Comparison of ENCODE assay signal across 23 cellular contexts in genomic region chr16:67011274-67011673, GRCh38. TPM values are rescaled to one million over a fixed set of nuclear protein-coding genes. Genes with fewer than 3 reads are reported as not detected.
DNase-seq lines count a peak whose midpoint lies in the region; ATAC-seq, FAIRE-seq and TF ChIP-seq lines count a peak whose summit lies in the region.
"Had no signal": no experiment of that assay in that cellular context is flagged by ENCODE, and none has a peak within 500 bp of the region (broad histone marks: within the 10 kb centered on the region; RNA-seq: fewer than 3 reads in every experiment).

No MANE protein-coding gene starts in this region.

- H3K27ac ChIP-seq in K562 (ENCODE audit: extremely low read depth, low read depth, low read length) (no peak overlapping the region), substantia nigra (ENCODE audit: low read depth, low read length, poor library complexity, severe bottlenecking) (peak overlapping the region; percentile 44)

- ATAC-seq in activated CD8-positive, alpha-beta T cell treated with anti-CD3 and anti-CD28 coated beads for 36 hours, result no peak
- no peak for ATAC-seq in K562
- ATAC-seq in GM18517 (IDR thresholded peaks at IDR 0.05; ENCODE audit: unreplicated experiment), result no peak
- ATAC-seq: HCT116, PC-3, SK-N-SH treated with all-trans-retinoic acid at 6 μM for 48 hours had no signal

- H3K4me2 ChIP-seq in K562 (ENCODE audit: insufficient read depth, low read length), result no peak overlapping the region

- H3K27me3 ChIP-seq in K562 (ENCODE audit: control insufficient read depth in 2 of 2, insufficient read depth in 2 of 2, low read length in 2 of 2), result 0 out of 5 replicates have a peak, but pooled peaks cover 0 to under 1% of the 10 kb centered on the region in 2 experiments

- in situ Hi-C loops in K562 (cut with MboI), result no loop called here

- peaks cover 39% of the 10 kb centered on the region for H3K36me3 Mint-ChIP-seq in activated naive CD4-positive, alpha-beta T cell treated with anti-CD3 and anti-CD28 coated beads, Interleukin-2, amount 10 ng/mL, durations not matched to agents 7 days and 5 days
- peaks cover 6% of the 10 kb centered on the region for H3K36me3 Mint-ChIP-seq in activated CD8-positive, alpha-beta T cell treated with anti-CD3 and anti-CD28 coated beads for 36 hours (ENCODE audit: low read depth)

- POLR2A ChIA-PET in activated CD8-positive, alpha-beta T cell treated with anti-CD3 and anti-CD28 coated beads for 36 hours (lab: Charles Lee), result interaction anchor here (0.6 to 5.0 kb wide), 5 partner anchors 9 to 165 kb away, joined by 3 to 52 read pairs (median 3); partner anchors contain the start of gene CBFB
- POLR2A ChIA-PET in K562 (lab: Yijun Ruan, JAX), result interaction anchor here (1.8 kb wide), 1 partner anchor 12 kb away, joined by 4 read pairs; no protein-coding TSS in a partner anchor

- intact Hi-C loops in activated CD8-positive, alpha-beta T cell treated with anti-CD3 and anti-CD28 coated beads for 36 hours (cut with micrococcal nuclease), result no loop called here
- intact Hi-C loops in K562 (cut with micrococcal nuclease), result loop anchor here (10.0 kb wide), 2 partner anchors 174 to 394 kb away; partner anchors contain the start of gene MATCAP1

- no peak for DNase-seq in activated naive CD4-positive, alpha-beta T cell treated with anti-CD3 and anti-CD28 coated beads, Interleukin-2, amount 10 ng/mL, durations not matched to agents 7 days and 5 days
- DNase-seq in activated naive CD4-positive, alpha-beta T cell (lab: John Stamatoyannopoulos, UW), result no peak
- DNase-seq in activated CD8-positive, alpha-beta T cell treated with anti-CD3 and anti-CD28 coated beads for 36 hours, result no peak
- DNase-seq in K562 (ENCODE audit: extremely low read depth in 1 of 4, low spot score in 3 of 4) (no peak), substantia nigra (lab: John Stamatoyannopoulos, UW) (no peak), NCI-H1105 treated with DMSO at 0.1 percent for 48 hours (lab: John Stamatoyannopoulos, UW) (no peak)
- DNase-seq: C1 segment of cervical spinal cord; CD4-positive, alpha-beta memory T cell; COR-L47; Kasumi-1; NCI-H1092 treated with DMSO at 0.1 percent for 48 hours; NCI-H146; NCI-H2029; NCI-H446; NCI-H524 treated with DMSO at 0.1 percent for 48 hours; NCI-H774; PC-3 had no signal

- CTCF ChIA-PET in activated naive CD4-positive, alpha-beta T cell treated with anti-CD3 and anti-CD28 coated beads, Interleukin-2, amount 10 ng/mL, durations not matched to agents 7 days and 5 days (lab: Charles Lee), result interaction anchor here (0.9 to 5.6 kb wide), 3 partner anchors 35 to 144 kb away, joined by 3 to 65 read pairs (median 6); no protein-coding TSS in a partner anchor
- CTCF ChIA-PET in activated CD8-positive, alpha-beta T cell treated with anti-CD3 and anti-CD28 coated beads for 36 hours (lab: Charles Lee), result interaction anchor here (0.8 to 5.0 kb wide), 6 partner anchors 13 to 144 kb away, joined by 3 to 53 read pairs (median 4); partner anchors contain the start of genes CES3 and CES4A
- CTCF ChIA-PET in K562 (lab: Yijun Ruan, JAX; ENCODE audit: low intra/inter-chr PET ratio), result no interaction called here

- TF ChIP-seq POLR2A in K562 (conservative IDR thresholded peaks at IDR 0.05), result no peak

- WGBS in K562 (ENCODE audit: insufficient coverage, low coverage, missing lambda C conversion rate), result 48% methylated on average over 2 of the region's 2 CpGs

- no peak for TF ChIP-seq RAD21 in K562 (CRISPR knock-in tag; conservative IDR thresholded peaks at IDR 0.05 in 1 of 2, IDR thresholded peaks at IDR 0.05 in 1 of 2)

- no peak for TF ChIP-seq EP300 in K562 (IDR thresholded peaks at IDR 0.05; ENCODE audit: low read length)

- peak overlapping the region; percentile 27 for H3K4me3 Mint-ChIP-seq in activated naive CD4-positive, alpha-beta T cell treated with anti-CD3 and anti-CD28 coated beads, Interleukin-2, amount 10 ng/mL, durations not matched to agents 7 days and 5 days
- H3K4me3 Mint-ChIP-seq in activated CD8-positive, alpha-beta T cell treated with anti-CD3 and anti-CD28 coated beads for 36 hours, result peak overlapping the region; percentile 59
- H3K4me3 Mint-ChIP-seq: CD4-positive, alpha-beta memory T cell had no signal

- FAIRE-seq in K562 (lab: Jason Lieb, UNC), result no peak
- FAIRE-seq: G401.6 had no signal

- peak overlapping the region in 1 of 2 experiments; percentile 56; a peak in 1 of 4 replicates for H3K9ac ChIP-seq in K562 (ENCODE audit: insufficient read depth in 1 of 2, low read depth in 2 of 2, low read length in 2 of 2)

- no peak overlapping the region for H2AFZ ChIP-seq in K562 (ENCODE audit: low read depth, low read length)

- H3K4me1 ChIP-seq in K562 (replicated peaks in 1 of 2; ENCODE audit: control insufficient read depth in 2 of 2, insufficient read depth in 2 of 2, low read length in 2 of 2), result peaks cover 4 to 19% of the 10 kb centered on the region in 2 experiments; a peak in 4 of 5 replicates

- peaks cover 4% of the 10 kb centered on the region for H3K27me3 Mint-ChIP-seq in activated naive CD4-positive, alpha-beta T cell treated with anti-CD3 and anti-CD28 coated beads, Interleukin-2, amount 10 ng/mL, durations not matched to agents 7 days and 5 days
- no peaks in the 10 kb centered on the region for H3K27me3 Mint-ChIP-seq in activated CD8-positive, alpha-beta T cell treated with anti-CD3 and anti-CD28 coated beads for 36 hours
- H3K27me3 Mint-ChIP-seq: CD4-positive, alpha-beta memory T cell had no signal

- peak overlapping the region; percentile 43 for H3K27ac Mint-ChIP-seq in activated naive CD4-positive, alpha-beta T cell treated with anti-CD3 and anti-CD28 coated beads, Interleukin-2, amount 10 ng/mL, durations not matched to agents 7 days and 5 days
- no peak overlapping the region for H3K27ac Mint-ChIP-seq in activated CD8-positive, alpha-beta T cell treated with anti-CD3 and anti-CD28 coated beads for 36 hours

- no peaks in the 10 kb centered on the region for H3K79me2 ChIP-seq in K562 (ENCODE audit: control insufficient read depth, insufficient read depth, low read length)

- no peak for TF ChIP-seq CTCF in activated CD8-positive, alpha-beta T cell treated with anti-CD3 and anti-CD28 coated beads for 36 hours (IDR thresholded peaks at IDR 0.05)
- no peak for TF ChIP-seq CTCF in K562 (IDR thresholded peaks at IDR 0.05 in 2 of 3, conservative IDR thresholded peaks at IDR 0.05 in 1 of 3; ENCODE audit: insufficient read depth in 2 of 3, low read depth in 1 of 3, low read length in 3 of 3)

- no TSS peak for BruUV-seq in K562 (replicated peaks; lab: Mats Ljungman, UMichigan)

- H4K20me1 ChIP-seq in K562 (replicated peaks; ENCODE audit: control insufficient read depth, insufficient read depth, low read length), result no peaks in the 10 kb centered on the region; the same call in 1 of the 2 replicates

- H3K9me3 Mint-ChIP-seq in activated naive CD4-positive, alpha-beta T cell treated with anti-CD3 and anti-CD28 coated beads, Interleukin-2, amount 10 ng/mL, durations not matched to agents 7 days and 5 days, result no peaks in the 10 kb centered on the region
- no peaks in the 10 kb centered on the region for H3K9me3 Mint-ChIP-seq in activated CD8-positive, alpha-beta T cell treated with anti-CD3 and anti-CD28 coated beads for 36 hours

- H3K9me3 ChIP-seq in K562 (replicated peaks; ENCODE audit: control insufficient read depth, insufficient read depth, low read depth, low read length), result no peaks in the 10 kb centered on the region

- H3K36me3 ChIP-seq in K562 (ENCODE audit: control insufficient read depth, insufficient read depth, low read length), result no peaks in the 10 kb centered on the region

- no peak overlapping the region for H3K4me3 ChIP-seq in K562

- H3K9me1 ChIP-seq in K562 (ENCODE audit: control insufficient read depth, insufficient read depth, low read length), result no peaks in the 10 kb centered on the region

- H3K4me1 Mint-ChIP-seq in activated naive CD4-positive, alpha-beta T cell treated with anti-CD3 and anti-CD28 coated beads, Interleukin-2, amount 10 ng/mL, durations not matched to agents 7 days and 5 days, result peaks cover 61% of the 10 kb centered on the region
- H3K4me1 Mint-ChIP-seq in activated CD8-positive, alpha-beta T cell treated with anti-CD3 and anti-CD28 coated beads for 36 hours (ENCODE audit: low read depth), result peaks cover 20% of the 10 kb centered on the region

RNA-seq across cellular contexts. Expression of gene CBFB, which starts 17.7 kb away (rescaled TPM):
- 100 to 1,000 TPM; 111 to 114 TPM for total RNA-seq in activated CD8-positive, alpha-beta T cell treated with anti-CD3 and anti-CD28 coated beads for 36 hours
- 33.0 and 62.9 TPM in 2 replicates for total RNA-seq in K562 (2011; cell fraction: chromatin; rRNA removed; ENCODE audit: low replicate concordance)
- total RNA-seq in K562 (2011; cell fraction: nucleolus; rRNA removed), result 18.7 and 27.0 TPM in 2 replicates
- 39.3 and 60.0 TPM in 2 replicates for total RNA-seq in K562 (2011; cell fraction: nucleoplasm; rRNA removed)
- total RNA-seq in K562 (2014; rRNA removed) (96.0 and 112 TPM in 2 replicates), K562 (2014; rRNA removed; fragmentation: Illumina TruSeq; extraction: Trizol) (66.5 and 77.2 TPM in 2 replicates), K562 (2015; rRNA removed; fragmentation: Illumina TruSeq; extraction: Trizol) (82.4 and 82.7 TPM in 2 replicates), K562 (2021) (78.4 and 79.1 TPM in 2 replicates)
- polyA plus RNA-seq in K562 (2011; rRNA removed) (39.5 and 51.6 TPM in 2 replicates), K562 (2014; fragmentation: Illumina TruSeq; extraction: Trizol) (63.9 and 69.6 TPM in 2 replicates), K562 (2014; fragmentation: Nextera tagmentation; extraction: Ambion mirVana) (10 to 100 TPM; 22.0 to 40.7 TPM), K562 (2014; rRNA removed) (43.2 and 63.6 TPM in 2 replicates)
- 13.4 and 25.1 TPM in 2 replicates for polyA plus RNA-seq in K562 (2011; cell fraction: cytosol; rRNA removed)
- 11.6 and 16.0 TPM in 2 replicates for polyA plus RNA-seq in K562 (2011; cell fraction: nucleus; rRNA removed)
- polyA plus RNA-seq in K562 (2012), result 45.5 and 88.1 TPM in 2 replicates
- polyA minus RNA-seq in K562 (2011; rRNA and poly(A)+ RNA removed), result 128 and 129 TPM in 2 replicates
- 49.1 and 63.1 TPM in 2 replicates for polyA minus RNA-seq in K562 (2011; cell fraction: cytosol; rRNA and poly(A)+ RNA removed)
- polyA minus RNA-seq in K562 (2011; cell fraction: nucleus; rRNA and poly(A)+ RNA removed), result 13.6 and 20.1 TPM in 2 replicates

RNA-seq across cellular contexts. Expression of gene CES4A, which starts 22.9 kb away (rescaled TPM):
- 1 to 10 TPM; 4.5 to 5.9 TPM for total RNA-seq in activated CD8-positive, alpha-beta T cell treated with anti-CD3 and anti-CD28 coated beads for 36 hours
- total RNA-seq in K562 (2011; cell fraction: chromatin; rRNA removed; ENCODE audit: low replicate concordance), result 0.58 and 1.8 TPM in 2 replicates
- 0.13 and 0.83 TPM in 2 replicates for total RNA-seq in K562 (2011; cell fraction: nucleolus; rRNA removed)
- total RNA-seq in K562 (2011; cell fraction: nucleoplasm; rRNA removed), result 0.61 and 1.7 TPM in 2 replicates
- total RNA-seq in K562 (2014; rRNA removed) (0.09 TPM in 1 of 2 replicates, not detected in the other), K562 (2014; rRNA removed; fragmentation: Illumina TruSeq; extraction: Trizol) (not detected in 2 replicates), K562 (2015; rRNA removed; fragmentation: Illumina TruSeq; extraction: Trizol) (not detected in 2 replicates), K562 (2021) (0.20 TPM in 1 of 2 replicates, not detected in the other)
- polyA plus RNA-seq in K562 (2011; rRNA removed) (0.04 and 0.11 TPM in 2 replicates), K562 (2014; fragmentation: Illumina TruSeq; extraction: Trizol) (not detected in 2 replicates), K562 (2014; fragmentation: Nextera tagmentation; extraction: Ambion mirVana) (under 1 TPM in 1 of 2 experiments, not detected in 1; 0.13 TPM), K562 (2014; rRNA removed) (not detected in 2 replicates)
- 0.12 TPM in 1 of 2 replicates, not detected in the other for polyA plus RNA-seq in K562 (2011; cell fraction: cytosol; rRNA removed)
- polyA plus RNA-seq in K562 (2011; cell fraction: nucleus; rRNA removed), result 0.22 and 0.54 TPM in 2 replicates
- 0.03 and 0.10 TPM in 2 replicates for polyA plus RNA-seq in K562 (2012)
- not detected in 2 replicates for polyA minus RNA-seq in K562 (2011; rRNA and poly(A)+ RNA removed)
- not detected in 2 replicates for polyA minus RNA-seq in K562 (2011; cell fraction: cytosol; rRNA and poly(A)+ RNA removed)
- not detected in 2 replicates for polyA minus RNA-seq in K562 (2011; cell fraction: nucleus; rRNA and poly(A)+ RNA removed)
- total RNA-seq: H4, M059J had no signal

RNA-seq across cellular contexts. Expression of gene CES3, which starts 50.2 kb away (rescaled TPM):
- total RNA-seq in activated CD8-positive, alpha-beta T cell treated with anti-CD3 and anti-CD28 coated beads for 36 hours, result 1 to 10 TPM; 2.1 to 2.9 TPM
- total RNA-seq in K562 (2011; cell fraction: chromatin; rRNA removed; ENCODE audit: low replicate concordance), result 3.7 and 10.0 TPM in 2 replicates
- total RNA-seq in K562 (2011; cell fraction: nucleolus; rRNA removed), result 6.3 and 12.5 TPM in 2 replicates
- 4.3 and 6.3 TPM in 2 replicates for total RNA-seq in K562 (2011; cell fraction: nucleoplasm; rRNA removed)
- total RNA-seq in K562 (2014; rRNA removed) (0.68 and 2.0 TPM in 2 replicates), K562 (2014; rRNA removed; fragmentation: Illumina TruSeq; extraction: Trizol) (0.61 and 0.65 TPM in 2 replicates), K562 (2015; rRNA removed; fragmentation: Illumina TruSeq; extraction: Trizol) (1.0 and 1.7 TPM in 2 replicates), K562 (2021) (2.2 and 2.8 TPM in 2 replicates)
- polyA plus RNA-seq in K562 (2011; rRNA removed) (0.60 and 4.4 TPM in 2 replicates), K562 (2014; fragmentation: Illumina TruSeq; extraction: Trizol) (0.98 and 1.2 TPM in 2 replicates), K562 (2014; fragmentation: Nextera tagmentation; extraction: Ambion mirVana) (under 1 TPM; 0.06 TPM), K562 (2014; rRNA removed) (1.3 and 3.1 TPM in 2 replicates)
- 0.57 and 2.3 TPM in 2 replicates for polyA plus RNA-seq in K562 (2011; cell fraction: cytosol; rRNA removed)
- 8.2 and 24.8 TPM in 2 replicates for polyA plus RNA-seq in K562 (2011; cell fraction: nucleus; rRNA removed)
- polyA plus RNA-seq in K562 (2012), result 1.2 and 3.3 TPM in 2 replicates
- polyA minus RNA-seq in K562 (2011; rRNA and poly(A)+ RNA removed), result 1.1 and 2.1 TPM in 2 replicates
- polyA minus RNA-seq in K562 (2011; cell fraction: cytosol; rRNA and poly(A)+ RNA removed), result 2.2 TPM in 1 of 2 replicates, not detected in the other
- 3.6 and 18.4 TPM in 2 replicates for polyA minus RNA-seq in K562 (2011; cell fraction: nucleus; rRNA and poly(A)+ RNA removed)
- polyA plus RNA-seq: CD4-positive, alpha-beta memory T cell had no signal
